27 cellular contexts compared by ENCODE assay signal in genomic region chr3:153404157-153404556, GRCh38.
"Had no signal": no experiment of that assay in that cellular context is flagged by ENCODE, and none has a peak within 500 bp of the region (broad histone marks: within the 10 kb centered on the region; RNA-seq: fewer than 3 reads in every experiment).

No MANE protein-coding gene starts in this region.

- H3K27ac ChIP-seq: ascending aorta, body of pancreas, SK-N-MC, WERI-Rb-1 had no signal

- ATAC-seq: activated CD4-positive, alpha-beta T cell treated with anti-CD3 and anti-CD28 coated beads for 36 hours; activated T-cell treated with anti-CD3 and anti-CD28 coated beads, Interleukin-2, amount 50 U/mL, for 72 hours; body of pancreas; Panc1; Right ventricle myocardium inferior had no signal

- H3K4me3 ChIP-seq: ascending aorta, body of pancreas, SK-N-MC had no signal

- H3K4me1 ChIP-seq: ascending aorta, body of pancreas had no signal

- FAIRE-seq: bronchial epithelial cell had no signal

- H3K27me3 ChIP-seq: ascending aorta, body of pancreas had no signal

- DNase-seq: activated CD4-positive, alpha-beta memory T cell treated with anti-CD3 and anti-CD28 coated beads, Interleukin-2, amount 10 ng/mL, durations not matched to agents 7 days and 5 days; activated CD4-positive, alpha-beta T cell treated with anti-CD3 and anti-CD28 coated beads for 36 hours; activated CD4-positive, alpha-beta T cell treated with anti-CD3 and anti-CD28 coated beads, Interleukin-2, amount 50 U/mL, for 1 hour; activated gamma-delta T cell treated with Interleukin-2 at 50 U/mL for 16 hours; activated T-cell treated with anti-CD3 and anti-CD28 coated beads for 4 hours; activated T-cell treated with anti-CD3 and anti-CD28 coated beads, Interleukin-2, amount 50 U/mL, for 72 hours; amniotic stem cell; body of pancreas; central memory CD4-positive, alpha-beta T cell; KG1; NCI-H1048; NCI-H146; NCI-H187 treated with DMSO at 0.1 percent for 48 hours; NCI-H2081 treated with DMSO at 0.1 percent for 48 hours; NCI-H345; NCI-H510A; NCI-H526 treated with DMSO at 0.1 percent for 48 hours; NK-92 treated with Interleukin-12 subunit alpha and Interleukin-12 subunit beta, amount 100 ng/mL, for 24 hours; OCI-M1; RPMI8226; T-helper 1 cell; WERI-Rb-1 had no signal

- H3K9me3 ChIP-seq: ascending aorta, body of pancreas had no signal

- H3K36me3 ChIP-seq: ascending aorta, WERI-Rb-1 had no signal
